ENCODE assay signal across 9 cellular contexts in the genomic region with DNA sequence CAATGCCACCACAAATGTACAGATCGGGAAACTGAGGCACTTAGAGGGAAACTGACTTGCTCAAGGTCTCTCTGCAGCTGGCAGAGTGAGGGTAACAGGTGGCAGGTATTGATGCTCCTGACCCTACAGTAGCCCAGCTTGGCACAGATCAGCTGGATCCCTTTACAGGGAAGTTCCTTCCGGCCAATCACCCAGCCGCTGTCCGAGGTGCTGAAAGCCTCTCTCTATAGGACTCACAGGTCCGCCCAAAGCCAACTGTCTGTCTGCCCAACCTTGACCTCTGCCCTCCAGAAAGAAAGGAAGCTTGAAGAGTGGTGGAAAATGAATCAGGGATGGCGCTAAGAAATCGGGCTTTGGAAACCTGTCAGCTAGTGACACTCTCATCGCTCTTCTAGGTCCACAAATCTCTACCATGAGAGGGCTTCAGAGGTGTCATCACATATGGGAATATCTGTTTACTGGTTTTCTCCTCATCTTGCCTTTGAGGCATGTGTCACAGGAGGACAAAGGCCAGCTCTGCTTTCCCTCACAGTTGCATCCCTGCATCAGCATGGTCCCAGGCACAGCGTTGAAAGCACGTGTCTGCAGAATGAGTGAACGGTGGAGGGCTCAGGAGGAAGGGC.
DNase-seq lines count a peak whose midpoint lies in the region; ATAC-seq and TF ChIP-seq lines count a peak whose summit lies in the region.
"Had no signal": no experiment of that assay in that cellular context is flagged by ENCODE, and none has a peak within 500 bp of the region (broad histone marks: within the 10 kb centered on the region; RNA-seq: fewer than 3 reads in every experiment).

No MANE protein-coding gene starts in this region.

- ATAC-seq in foreskin keratinocyte (peak; percentile 58), HG03520 (IDR thresholded peaks at IDR 0.05; ENCODE audit: unreplicated experiment) (no peak)

- no peaks in the 10 kb centered on the region for H3K4me1 ChIP-seq in foreskin keratinocyte

- TF ChIP-seq CTCF in foreskin keratinocyte (conservative IDR thresholded peaks at IDR 0.05): no peak

- H3K27ac ChIP-seq in foreskin keratinocyte: no peak overlapping the region
- no peak overlapping the region for H3K27ac ChIP-seq in caudate nucleus (ENCODE audit: low read depth, low read length)
- H3K27ac ChIP-seq: BLaER1 treated with 17β-estradiol and CSF1 and Interleukin-3, amounts not matched to agents 10 nM and 100 nM had no signal

- no peaks in the 10 kb centered on the region for H3K27me3 ChIP-seq in foreskin keratinocyte
- H3K27me3 ChIP-seq: BLaER1 treated with 17β-estradiol and CSF1 and Interleukin-3, amounts not matched to agents 10 nM and 100 nM had no signal

- DNase-seq in activated T-cell treated with anti-CD3 and anti-CD28 coated beads, Interleukin-2, amount 50 U/mL, for 48 hours: peak; percentile 24 to 33
- DNase-seq in activated T-cell treated with anti-CD3 and anti-CD28 coated beads for 4 hours (no peak), SW480 (ENCODE audit: low spot score) (peak; percentile 14), foreskin keratinocyte (peak in 1 of 2 donors; percentile 16), caudate nucleus (lab: John Stamatoyannopoulos, UW) (no peak)
- DNase-seq in stimulated activated CD8-positive, alpha-beta memory T cell treated with anti-CD3 and anti-CD28 coated beads, Interleukin-15, amount 100 ng/mL, for 24 hours (ENCODE audit: low read depth): peak; percentile 1
- no peak for DNase-seq in NK-92 treated with Interleukin-12 subunit alpha and Interleukin-12 subunit beta, amount 100 ng/mL, for 24 hours (lab: John Stamatoyannopoulos, UW)

Comparison
In these comparisons a context has a peak if more than half of its experiments do, and no peak if none do; other contexts are left out.
1. DNase-seq: peak in activated T-cell treated with anti-CD3 and anti-CD28 coated beads, Interleukin-2, amount 50 U/mL, for 48 hours (2 of 2), SW480 (single experiment) and stimulated activated CD8-positive, alpha-beta memory T cell treated with anti-CD3 and anti-CD28 coated beads, Interleukin-15, amount 100 ng/mL, for 24 hours (single experiment); none in activated T-cell treated with anti-CD3 and anti-CD28 coated beads for 4 hours (single experiment), NK-92 treated with Interleukin-12 subunit alpha and Interleukin-12 subunit beta, amount 100 ng/mL, for 24 hours (single experiment) and caudate nucleus (0 of 61).